ENCODE assay signal across 18 cellular contexts in genomic region chr7:94240902-94241301, GRCh38.
DNase-seq lines count a peak whose midpoint lies in the region; ATAC-seq and TF ChIP-seq lines count a peak whose summit lies in the region.
"Had no signal": no experiment of that assay in that cellular context is flagged by ENCODE, and none has a peak within 500 bp of the region (broad histone marks: within the 10 kb centered on the region; RNA-seq: fewer than 3 reads in every experiment).

No MANE protein-coding gene starts in this region.

- H3K27ac ChIP-seq in IMR-90 (ENCODE audit: insufficient read depth, low read length), result no peak overlapping the region
- no peak overlapping the region for H3K27ac ChIP-seq in neuronal stem cell (replicated peaks; ENCODE audit: low read length)
- H3K27ac ChIP-seq: C4-2B had no signal

- H3K4me3 ChIP-seq in IMR-90 (ENCODE audit: insufficient read depth, low read depth, low read length) (no peak overlapping the region), neuronal stem cell (ENCODE audit: low read length in 2 of 2) (no peak overlapping the region)
- H3K4me3 ChIP-seq: GM23338 had no signal

- H4K5ac ChIP-seq in IMR-90 (ENCODE audit: low read depth, low read length), result no peak overlapping the region

- H3K18ac ChIP-seq in IMR-90 (ENCODE audit: low read depth, low read length) (no peak overlapping the region), neuronal stem cell (ENCODE audit: low read length) (no peak overlapping the region)

- H2BK20ac ChIP-seq in IMR-90 (ENCODE audit: low read depth, low read length), result no peak overlapping the region

- H3K9me1 ChIP-seq in IMR-90 (ENCODE audit: insufficient read depth, low read length), result no peaks in the 10 kb centered on the region

- no TSS peak for BruUV-seq in IMR-90 (replicated peaks; lab: Mats Ljungman, UMichigan)

- POLR2A ChIA-PET in IMR-90 (lab: Charles Lee; ENCODE audit: unreplicated experiment), result no interaction called here

- no peak overlapping the region for H2BK15ac ChIP-seq in IMR-90 (ENCODE audit: low read depth, low read length)
- H2BK15ac ChIP-seq in neuronal stem cell (ENCODE audit: low read length), result no peak overlapping the region

- H3K56ac ChIP-seq in IMR-90 (ENCODE audit: extremely low read depth, insufficient read depth, low read length), result no peak overlapping the region

- H3K9me3 ChIP-seq in IMR-90 (ENCODE audit: control insufficient read depth, insufficient read depth, low read length) (no peaks in the 10 kb centered on the region), neuronal stem cell (replicated peaks in 1 of 2; ENCODE audit: control insufficient read depth in 2 of 2, insufficient read depth in 1 of 2, low read depth in 1 of 2, low read length in 2 of 2) (peaks cover 0 to 4% of the 10 kb centered on the region in 2 donors)

- CTCF ChIA-PET in IMR-90 (lab: Yijun Ruan, JAX), result no interaction called here

- no peaks in the 10 kb centered on the region for H3K4me1 ChIP-seq in IMR-90 (ENCODE audit: control insufficient read depth, insufficient read depth, low read length)
- peaks cover 2 to 8% of the 10 kb centered on the region in 2 donors for H3K4me1 ChIP-seq in neuronal stem cell (ENCODE audit: control insufficient read depth in 2 of 2, insufficient read depth in 1 of 2, low read depth in 1 of 2, low read length in 2 of 2)

- H3K27me3 ChIP-seq in IMR-90 (ENCODE audit: control insufficient read depth, insufficient read depth, low read length), result no peaks in the 10 kb centered on the region
- no peaks in the 10 kb centered on the region for H3K27me3 ChIP-seq in neuronal stem cell (ENCODE audit: control insufficient read depth in 3 of 3, insufficient read depth in 3 of 3, low read depth in 1 of 3, low read length in 3 of 3)

- H2AFZ ChIP-seq in IMR-90 (replicated peaks; ENCODE audit: low read length, poor library complexity), result no peak overlapping the region
- peak overlapping the region; percentile 3 for H2AFZ ChIP-seq in neuronal stem cell (ENCODE audit: low read length)
- H2AFZ ChIP-seq: GM23338 had no signal

- H3K4ac ChIP-seq in IMR-90 (ENCODE audit: low read depth, low read length) (no peak overlapping the region), neuronal stem cell (ENCODE audit: low read length) (no peak overlapping the region)

- dilution Hi-C loops in IMR-90 (cut with HindIII; ENCODE audit: low sequenced_read_pairs, unreplicated experiment), result no loop called here

- H3K4me2 ChIP-seq in IMR-90 (ENCODE audit: low read depth, low read length) (no peak overlapping the region), neuronal stem cell (ENCODE audit: insufficient read depth, low read length, poor library complexity, severe bottlenecking) (no peak overlapping the region)
- H3K4me2 ChIP-seq: GM23338 had no signal

- in situ Hi-C loops in IMR-90 (cut with MboI; ENCODE audit: low sequenced_read_pairs), result no loop called here

- intact Hi-C loops in IMR-90 (cut with micrococcal nuclease), result no loop called here

- TF ChIP-seq POLR2A in IMR-90 (IDR thresholded peaks at IDR 0.05; ENCODE audit: low read depth, low read length), result no peak

- DNase-seq in IMR-90 (peak; percentile 43), astrocyte of the hippocampus (ENCODE audit: low read depth, low spot score) (peak; percentile 68), fibroblast of peridontal ligament (ENCODE audit: extremely low read depth) (peak; percentile 5), neuronal stem cell (ENCODE audit: low spot score) (no peak), NCI-H146 treated with DMSO at 0.1 percent for 48 hours (lab: John Stamatoyannopoulos, UW; ENCODE audit: unreplicated experiment) (no peak)
- DNase-seq: AML-193, DMS79 treated with DMSO at 0.1 percent for 48 hours, NCI-H1930, NCI-H2171, NCI-H526 treated with DMSO at 0.1 percent for 48 hours, Right ventricle myocardium superior, SW 1271 had no signal

- no peak overlapping the region for H2BK12ac ChIP-seq in neuronal stem cell (ENCODE audit: low read length)

- H2AK5ac ChIP-seq in IMR-90 (ENCODE audit: low read depth, low read length), result no peak overlapping the region
- no peak overlapping the region for H2AK5ac ChIP-seq in neuronal stem cell (ENCODE audit: low read depth, low read length)

- H3K23ac ChIP-seq in IMR-90 (ENCODE audit: low read depth, low read length) (no peak overlapping the region), neuronal stem cell (ENCODE audit: low read depth, low read length, poor library complexity) (no peak overlapping the region)

- H4K8ac ChIP-seq in IMR-90 (ENCODE audit: low read depth in 2 of 2, low read length in 2 of 2) (no peak overlapping the region), neuronal stem cell (ENCODE audit: low read depth, low read length) (no peak overlapping the region)

- no peak overlapping the region for H3K14ac ChIP-seq in IMR-90 (replicated peaks; ENCODE audit: low read depth, low read length)
- H3K14ac ChIP-seq in neuronal stem cell (ENCODE audit: low read length), result no peak overlapping the region

- H2BK5ac ChIP-seq in IMR-90 (ENCODE audit: low read depth, low read length, poor library complexity, severe bottlenecking) (no peak overlapping the region), neuronal stem cell (ENCODE audit: low read length) (no peak overlapping the region)

- no peak overlapping the region for H2AK9ac ChIP-seq in IMR-90 (replicated peaks; ENCODE audit: low read depth, low read length, poor library complexity)

- ATAC-seq in IMR-90 (ENCODE audit: low read depth) (peak; percentile 46), GM21717 (IDR thresholded peaks at IDR 0.05; ENCODE audit: unreplicated experiment) (no peak), GM19328 (IDR thresholded peaks at IDR 0.05; ENCODE audit: unreplicated experiment) (no peak), HG03442 (IDR thresholded peaks at IDR 0.05; ENCODE audit: unreplicated experiment) (no peak)
- ATAC-seq: GM23338, HCT116 had no signal

- H2BK120ac ChIP-seq in IMR-90 (ENCODE audit: low read depth, low read length) (no peak overlapping the region), neuronal stem cell (ENCODE audit: low read depth, low read length) (no peak overlapping the region)

- H3K36me3 ChIP-seq in IMR-90 (ENCODE audit: control insufficient read depth, insufficient read depth, low read length), result no peaks in the 10 kb centered on the region
- no peaks in the 10 kb centered on the region for H3K36me3 ChIP-seq in neuronal stem cell (replicated peaks in 1 of 2; ENCODE audit: control insufficient read depth in 2 of 2, insufficient read depth in 2 of 2, low read length in 2 of 2)

- no CpG with 5 or more reads among the region's 6 CpGs for WGBS in IMR-90 (ENCODE audit: extremely low coverage in 2 of 2, insufficient read length in 1 of 2), 2 experiments
- no CpG with 5 or more reads among the region's 6 CpGs for WGBS in neuronal stem cell (ENCODE audit: extremely low coverage in 2 of 2, insufficient read length in 2 of 2, insufficient replicate concordance in 1 of 2), 2 donors

- no peaks in the 10 kb centered on the region for H4K20me1 ChIP-seq in IMR-90 (ENCODE audit: insufficient read depth, low read length)

- TF ChIP-seq RAD21 in IMR-90 (IDR thresholded peaks at IDR 0.05; ENCODE audit: low read length), result no peak

- H4K91ac ChIP-seq in IMR-90 (ENCODE audit: insufficient read depth, low read depth, low read length) (no peak overlapping the region), neuronal stem cell (ENCODE audit: low read depth, low read length, poor library complexity) (no peak overlapping the region)

- H3K79me1 ChIP-seq in IMR-90 (ENCODE audit: low read depth in 1 of 2, low read length in 2 of 2) (no peaks in the 10 kb centered on the region), neuronal stem cell (ENCODE audit: low read depth, low read length) (no peaks in the 10 kb centered on the region)

- H3K9ac ChIP-seq in IMR-90 (ENCODE audit: low read depth, low read length) (no peak overlapping the region), neuronal stem cell (ENCODE audit: low read depth, low read length, poor library complexity) (no peak overlapping the region)

- TF ChIP-seq CTCF in IMR-90 (conservative IDR thresholded peaks at IDR 0.05; ENCODE audit: low read depth, low read length), result no peak

TF ChIP-seq in IMR-90, 13 proteins besides CTCF, POLR2A, EP300 and RAD21:
- TF ChIP-seq MAFK (IDR thresholded peaks at IDR 0.05; ENCODE audit: low read depth, low read length) (no peak), FOS (IDR thresholded peaks at IDR 0.05; ENCODE audit: low read depth, low read length) (no peak), CEBPB (IDR thresholded peaks at IDR 0.05; ENCODE audit: low read depth, low read length) (no peak), BHLHE40 (IDR thresholded peaks at IDR 0.05; ENCODE audit: low read depth, low read length) (no peak), RFX5 (IDR thresholded peaks at IDR 0.05; ENCODE audit: low read depth, low read length) (no peak), NFE2L2 (IDR thresholded peaks at IDR 0.05; ENCODE audit: low read depth, low read length) (no peak), SMC3 (IDR thresholded peaks at IDR 0.05; ENCODE audit: low read depth, low read length) (no peak), MAZ (IDR thresholded peaks at IDR 0.05; ENCODE audit: borderline replicate concordance, low read depth, low read length) (no peak), CHD1 (IDR thresholded peaks at IDR 0.05; ENCODE audit: low read depth, low read length) (no peak), MXI1 (IDR thresholded peaks at IDR 0.05; ENCODE audit: borderline replicate concordance, low read depth, low read length) (no peak)
- TF ChIP-seq, protein P1, sequence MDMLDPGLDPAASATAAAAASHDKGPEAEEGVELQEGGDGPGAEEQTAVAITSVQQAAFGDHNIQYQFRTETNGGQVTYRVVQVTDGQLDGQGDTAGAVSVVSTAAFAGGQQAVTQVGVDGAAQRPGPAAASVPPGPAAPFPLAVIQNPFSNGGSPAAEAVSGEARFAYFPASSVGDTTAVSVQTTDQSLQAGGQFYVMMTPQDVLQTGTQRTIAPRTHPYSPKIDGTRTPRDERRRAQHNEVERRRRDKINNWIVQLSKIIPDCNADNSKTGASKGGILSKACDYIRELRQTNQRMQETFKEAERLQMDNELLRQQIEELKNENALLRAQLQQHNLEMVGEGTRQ (IDR thresholded peaks at IDR 0.05; ENCODE audit: low read depth, low read length), result no peak
TF ChIP-seq in IMR-90: peak in this region for 0.

Comparison
In these comparisons a context has a peak if more than half of its experiments do, and no peak if none do; other contexts are left out.
1. DNase-seq: peak in IMR-90 (single experiment), astrocyte of the hippocampus (single experiment) and fibroblast of peridontal ligament (single experiment); none in neuronal stem cell (single experiment) and NCI-H146 treated with DMSO at 0.1 percent for 48 hours (single experiment).